In the genomic region with DNA sequence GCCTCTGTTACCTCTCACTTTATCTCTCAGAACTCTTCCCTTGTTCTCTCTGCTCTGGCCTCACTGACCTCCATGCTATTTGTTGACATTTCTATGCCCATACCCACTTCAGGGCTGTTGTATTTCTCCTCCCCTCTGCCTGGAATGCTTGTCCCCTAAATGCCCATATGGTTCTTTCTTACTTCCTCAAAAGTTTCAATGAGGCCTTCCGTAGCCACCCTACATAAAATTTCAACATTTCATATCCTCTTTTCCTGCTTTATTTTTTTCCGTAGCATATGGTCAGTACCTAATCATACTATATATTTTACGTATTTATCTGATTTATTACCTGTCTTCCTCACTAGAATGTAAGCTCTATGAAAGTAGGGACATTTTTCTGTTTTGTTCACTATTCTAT, we compare ENCODE assay signal across 21 cellular contexts. TPM values are rescaled to one million over a fixed set of nuclear protein-coding genes. Genes with fewer than 3 reads are reported as not detected.
DNase-seq lines count a peak whose midpoint lies in the region; ATAC-seq and TF ChIP-seq lines count a peak whose summit lies in the region.
"Had no signal": no experiment of that assay in that cellular context is flagged by ENCODE, and none has a peak within 500 bp of the region (broad histone marks: within the 10 kb centered on the region; RNA-seq: fewer than 3 reads in every experiment).

No MANE protein-coding gene starts in this region.

- no peak overlapping the region for H2AFZ ChIP-seq in osteoblast (ENCODE audit: low read length)
- H2AFZ ChIP-seq: GM23338 had no signal

- H3K4me1 ChIP-seq in CD4-positive, CD25-positive, alpha-beta regulatory T cell (ENCODE audit: control insufficient read depth, insufficient read depth, low read length, poor library complexity, severe bottlenecking), result no peaks in the 10 kb centered on the region
- H3K4me1 ChIP-seq in osteoblast (ENCODE audit: insufficient read depth, low read length), result no peaks in the 10 kb centered on the region
- H3K4me1 ChIP-seq: Caco-2 had no signal

- no peaks in the 10 kb centered on the region for H3K9me3 Mint-ChIP-seq in CD4-positive, CD25-positive, alpha-beta regulatory T cell
- no peaks in the 10 kb centered on the region for H3K9me3 Mint-ChIP-seq in dendritic cell treated with granulocyte-macrophage colony-stimulating factor and Interleukin-4, amounts not matched to agents 40 ng/mL and 50 ng/mL, for 4 days
- H3K9me3 Mint-ChIP-seq in activated naive CD4-positive, alpha-beta T cell treated with anti-CD3 and anti-CD28 coated beads, Interleukin-2, amount 10 ng/mL, durations not matched to agents 7 days and 5 days, result no peaks in the 10 kb centered on the region
- H3K9me3 Mint-ChIP-seq: CD4-positive, alpha-beta T cell; GM23338 had no signal

- CTCF ChIA-PET in activated naive CD4-positive, alpha-beta T cell treated with anti-CD3 and anti-CD28 coated beads, Interleukin-2, amount 10 ng/mL, durations not matched to agents 7 days and 5 days (lab: Charles Lee), result no interaction called here

- H3K27ac ChIP-seq in CD4-positive, CD25-positive, alpha-beta regulatory T cell (ENCODE audit: insufficient read depth, low read length, poor library complexity, severe bottlenecking), result no peak overlapping the region
- no peak overlapping the region for H3K27ac ChIP-seq in osteoblast (ENCODE audit: low read depth, low read length)

- no peak for DNase-seq in CD4-positive, CD25-positive, alpha-beta regulatory T cell
- peak; percentile 64 to 65 for DNase-seq in Kasumi-1 (lab: John Stamatoyannopoulos, UW)
- DNase-seq in NOMO-1 treated with dmso at 0.1 percent for 144 hours (lab: John Stamatoyannopoulos, UW; ENCODE audit: unreplicated experiment), result peak; percentile 20
- DNase-seq in osteoblast (ENCODE audit: insufficient read length, low spot score, missing footprints), result no peak
- DNase-seq in activated naive CD4-positive, alpha-beta T cell treated with anti-CD3 and anti-CD28 coated beads, Interleukin-2, amount 10 ng/mL, durations not matched to agents 7 days and 5 days, result no peak
- DNase-seq: Caco-2; CD4-positive, alpha-beta T cell; GDM1; HCEC 1CT; NCI-H1048; NCI-H1436 treated with DMSO at 0.1 percent for 48 hours; NCI-H2029; NCI-H526; OCI-M1; SIG-M5; T-helper 17 cell had no signal

- TF ChIP-seq CTCF in osteoblast (IDR thresholded peaks at IDR 0.05; ENCODE audit: extremely low read depth, low read depth, low read length), result no peak

- H3K27me3 ChIP-seq in CD4-positive, CD25-positive, alpha-beta regulatory T cell (ENCODE audit: control insufficient read depth, insufficient read depth, low read length), result no peaks in the 10 kb centered on the region
- H3K27me3 ChIP-seq in osteoblast (ENCODE audit: insufficient read depth, low read length), result no peaks in the 10 kb centered on the region

- ATAC-seq in CD4-positive, CD25-positive, alpha-beta regulatory T cell (ENCODE audit: low read depth in 2 of 2), result no peak
- ATAC-seq in GM18873 (IDR thresholded peaks at IDR 0.05; ENCODE audit: low FRiP score, unreplicated experiment) (no peak), GM21619 (IDR thresholded peaks at IDR 0.05; ENCODE audit: unreplicated experiment) (no peak)
- ATAC-seq: GM23338, SK-N-SH treated with all-trans-retinoic acid at 6 μM for 48 hours, T-helper 17 cell had no signal

- peaks cover 23% of the 10 kb centered on the region for H3K36me3 Mint-ChIP-seq in CD4-positive, CD25-positive, alpha-beta regulatory T cell
- peaks cover 53% of the 10 kb centered on the region for H3K36me3 Mint-ChIP-seq in dendritic cell treated with granulocyte-macrophage colony-stimulating factor and Interleukin-4, amounts not matched to agents 40 ng/mL and 50 ng/mL, for 4 days (ENCODE audit: low read depth)
- peaks cover 9% of the 10 kb centered on the region for H3K36me3 Mint-ChIP-seq in activated naive CD4-positive, alpha-beta T cell treated with anti-CD3 and anti-CD28 coated beads, Interleukin-2, amount 10 ng/mL, durations not matched to agents 7 days and 5 days

- H3K79me2 ChIP-seq in osteoblast (ENCODE audit: insufficient read depth, low read length), result no peaks in the 10 kb centered on the region

- intact Hi-C loops in dendritic cell treated with granulocyte-macrophage colony-stimulating factor and Interleukin-4, amounts not matched to agents 40 ng/mL and 50 ng/mL, for 4 days (cut with micrococcal nuclease), result no loop called here

- peaks cover 26% of the 10 kb centered on the region for H3K36me3 ChIP-seq in CD4-positive, CD25-positive, alpha-beta regulatory T cell (ENCODE audit: control insufficient read depth, insufficient read depth, low read length)
- H3K36me3 ChIP-seq in osteoblast (ENCODE audit: insufficient read depth, low read length), result peaks cover 18% of the 10 kb centered on the region

- no peak overlapping the region for H3K4me3 ChIP-seq in CD4-positive, CD25-positive, alpha-beta regulatory T cell (ENCODE audit: low read depth, low read length)
- no peak overlapping the region for H3K4me3 ChIP-seq in osteoblast (ENCODE audit: insufficient read depth, low read length)
- H3K4me3 ChIP-seq: GM23338 had no signal

- peak overlapping the region in 2 of 3 donors; percentile 69 to 80 for H3K27ac Mint-ChIP-seq in CD4-positive, CD25-positive, alpha-beta regulatory T cell
- H3K27ac Mint-ChIP-seq in dendritic cell treated with granulocyte-macrophage colony-stimulating factor and Interleukin-4, amounts not matched to agents 40 ng/mL and 50 ng/mL, for 4 days, result peak overlapping the region; percentile 31
- H3K27ac Mint-ChIP-seq in activated naive CD4-positive, alpha-beta T cell treated with anti-CD3 and anti-CD28 coated beads, Interleukin-2, amount 10 ng/mL, durations not matched to agents 7 days and 5 days, result no peak overlapping the region
- H3K27ac Mint-ChIP-seq: CD4-positive, alpha-beta T cell; GM23338; T-helper 17 cell had no signal

- no peak overlapping the region for H3K4me3 Mint-ChIP-seq in CD4-positive, CD25-positive, alpha-beta regulatory T cell
- no peak overlapping the region for H3K4me3 Mint-ChIP-seq in dendritic cell treated with granulocyte-macrophage colony-stimulating factor and Interleukin-4, amounts not matched to agents 40 ng/mL and 50 ng/mL, for 4 days
- H3K4me3 Mint-ChIP-seq in activated naive CD4-positive, alpha-beta T cell treated with anti-CD3 and anti-CD28 coated beads, Interleukin-2, amount 10 ng/mL, durations not matched to agents 7 days and 5 days, result no peak overlapping the region
- H3K4me3 Mint-ChIP-seq: CD4-positive, alpha-beta T cell; GM23338; T-helper 17 cell had no signal

- no peaks in the 10 kb centered on the region for H3K9me3 ChIP-seq in CD4-positive, CD25-positive, alpha-beta regulatory T cell (ENCODE audit: control insufficient read depth in 2 of 2, low read length in 2 of 2)
- no peaks in the 10 kb centered on the region for H3K9me3 ChIP-seq in osteoblast (ENCODE audit: low read depth, low read length)
- H3K9me3 ChIP-seq: Caco-2 had no signal

- H3K27me3 Mint-ChIP-seq in CD4-positive, CD25-positive, alpha-beta regulatory T cell, result no peaks in the 10 kb centered on the region
- H3K27me3 Mint-ChIP-seq in dendritic cell treated with granulocyte-macrophage colony-stimulating factor and Interleukin-4, amounts not matched to agents 40 ng/mL and 50 ng/mL, for 4 days, result no peaks in the 10 kb centered on the region
- no peaks in the 10 kb centered on the region for H3K27me3 Mint-ChIP-seq in activated naive CD4-positive, alpha-beta T cell treated with anti-CD3 and anti-CD28 coated beads, Interleukin-2, amount 10 ng/mL, durations not matched to agents 7 days and 5 days
- H3K27me3 Mint-ChIP-seq: CD4-positive, alpha-beta T cell; T-helper 17 cell had no signal

- H3K4me1 Mint-ChIP-seq in CD4-positive, CD25-positive, alpha-beta regulatory T cell, result peaks cover 0 to 8% (median 2%) of the 10 kb centered on the region in 4 donors
- H3K4me1 Mint-ChIP-seq in dendritic cell treated with granulocyte-macrophage colony-stimulating factor and Interleukin-4, amounts not matched to agents 40 ng/mL and 50 ng/mL, for 4 days (ENCODE audit: low read depth), result peaks cover 20% of the 10 kb centered on the region
- H3K4me1 Mint-ChIP-seq in activated naive CD4-positive, alpha-beta T cell treated with anti-CD3 and anti-CD28 coated beads, Interleukin-2, amount 10 ng/mL, durations not matched to agents 7 days and 5 days, result no peaks in the 10 kb centered on the region
- H3K4me1 Mint-ChIP-seq: GM23338, T-helper 17 cell had no signal

- no peak overlapping the region for H3K4me2 ChIP-seq in osteoblast (ENCODE audit: insufficient read depth, low read length)
- H3K4me2 ChIP-seq: GM23338 had no signal

- H4K20me1 ChIP-seq in osteoblast (ENCODE audit: insufficient read depth, low read length), result no peaks in the 10 kb centered on the region

RNA-seq across cellular contexts. Expression of a gene that starts 47.1 kb away (rescaled TPM):
- total RNA-seq in CD4-positive, CD25-positive, alpha-beta regulatory T cell, result 0.20 TPM
- polyA plus RNA-seq in CD4-positive, CD25-positive, alpha-beta regulatory T cell, result not detected
- total RNA-seq in osteoblast, result under 0.01 TPM in 2 replicates

Comparison
In these comparisons a context has a peak if more than half of its experiments do, and no peak if none do; other contexts are left out.
1. DNase-seq: peak in Kasumi-1 (2 of 2) and NOMO-1 treated with dmso at 0.1 percent for 144 hours (single experiment); none in CD4-positive, CD25-positive, alpha-beta regulatory T cell (0 of 3), osteoblast (single experiment) and activated naive CD4-positive, alpha-beta T cell treated with anti-CD3 and anti-CD28 coated beads, Interleukin-2, amount 10 ng/mL, durations not matched to agents 7 days and 5 days (single experiment).